8 cellular contexts compared by ENCODE assay signal in the genomic region with DNA sequence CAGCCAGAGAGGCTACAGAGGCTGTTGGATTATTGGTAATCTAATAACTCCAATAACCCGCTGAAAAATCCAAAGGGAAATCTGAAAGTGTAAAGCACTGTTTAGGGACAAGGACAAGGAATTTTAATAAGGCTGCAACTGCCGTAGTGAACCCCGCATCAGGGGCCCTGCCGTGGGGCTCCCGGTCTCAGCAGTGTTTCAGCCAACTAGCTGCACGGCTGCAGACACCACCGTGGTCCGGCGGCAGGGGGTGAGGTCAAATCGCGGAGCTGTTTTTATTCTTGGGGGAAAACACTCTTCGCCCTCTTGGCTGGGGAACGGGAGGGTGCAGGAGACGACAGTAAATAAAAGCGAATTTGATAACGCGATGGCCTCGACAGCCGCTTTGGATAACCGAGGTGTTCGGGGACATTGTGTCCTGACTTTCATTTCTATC. TPM values are rescaled to one million over a fixed set of nuclear protein-coding genes. Genes with fewer than 3 reads are reported as not detected.
A peak's percentile ranks its signal among the peaks of the same experiment; 100 is the strongest.
DNase-seq lines count a peak whose midpoint lies in the region; ATAC-seq and TF ChIP-seq lines count a peak whose summit lies in the region.

No MANE protein-coding gene starts in this region.

- DNase-seq in CD8-positive, alpha-beta T cell = peak in 3 of 7 experiments; percentile 23 to 64 (median 37)
- DNase-seq in SK-N-SH (no peak), NCI-H1092 treated with DMSO at 0.1 percent for 48 hours (lab: John Stamatoyannopoulos, UW) (no peak)

- H3K27me3 Mint-ChIP-seq in CD8-positive, alpha-beta T cell (ENCODE audit: low read depth) = no peaks in the 10 kb centered on the region

- intact Hi-C loops in CD8-positive, alpha-beta T cell (cut with DNase I, micrococcal nuclease) = loop anchor here (1.0 to 2.0 kb wide), 5 partner anchors 1215 to 1409 kb away; no protein-coding TSS in a partner anchor

- CTCF ChIA-PET in CD8-positive, alpha-beta T cell (lab: Charles Lee) = interaction anchor here (0.6 to 10.2 kb wide), 43 partner anchors 8 to 1446 kb away, joined by 3 to 425 read pairs (median 5); a partner anchor contains a TSS
- CTCF ChIA-PET in SK-N-SH (lab: Yijun Ruan, JAX) = interaction anchor here (0.6 to 6.3 kb wide), 45 partner anchors 10 to 1559 kb away, joined by 3 to 137 read pairs (median 5); no protein-coding TSS in a partner anchor

- peak overlapping the region; percentile 93 for H3K4me2 ChIP-seq in SK-N-SH

- no peaks in the 10 kb centered on the region for H3K9me3 ChIP-seq in CD8-positive, alpha-beta T cell (ENCODE audit: low read length)
- H3K9me3 ChIP-seq in SK-N-SH (no peaks in the 10 kb centered on the region), mononuclear cell (ENCODE audit: low read depth, low read length) (no peaks in the 10 kb centered on the region), thymus (ENCODE audit: control insufficient read depth) (no peaks in the 10 kb centered on the region)

- peaks cover 17% of the 10 kb centered on the region; the same call in 1 of the 2 replicates for H4K20me1 ChIP-seq in SK-N-SH (ENCODE audit: insufficient read depth)

- H3K27ac ChIP-seq in CD8-positive, alpha-beta T cell (ENCODE audit: low read depth, low read length) = peak overlapping the region; percentile 44
- H3K27ac ChIP-seq in SK-N-SH (ENCODE audit: low read depth in 2 of 2, low read length in 1 of 2) (peak overlapping the region; percentile 68 to 97), cingulate gyrus (ENCODE audit: low read depth, low read length) (peak overlapping the region; percentile 95), thymus (ENCODE audit: low read depth) (peak overlapping the region; percentile 86)

- no peaks in the 10 kb centered on the region for H3K27me3 ChIP-seq in CD8-positive, alpha-beta T cell (ENCODE audit: insufficient read depth, low read length)
- H3K27me3 ChIP-seq in SK-N-SH (ENCODE audit: insufficient read depth) (no peaks in the 10 kb centered on the region), mononuclear cell (ENCODE audit: insufficient read depth, low read length) (no peaks in the 10 kb centered on the region), thymus (ENCODE audit: control insufficient read depth, insufficient read depth) (no peaks in the 10 kb centered on the region)

- H3K36me3 Mint-ChIP-seq in CD8-positive, alpha-beta T cell = peaks cover 14% of the 10 kb centered on the region

- peak overlapping the region; percentile 48 for H2AFZ ChIP-seq in SK-N-SH (ENCODE audit: low read depth)

- H3F3A ChIP-seq in SK-N-SH (replicated peaks; ENCODE audit: insufficient read depth) = peaks cover 28% of the 10 kb centered on the region

- H3K9me3 Mint-ChIP-seq in CD8-positive, alpha-beta T cell = no peaks in the 10 kb centered on the region

- peaks cover 54% of the 10 kb centered on the region for H3K4me1 Mint-ChIP-seq in CD8-positive, alpha-beta T cell (ENCODE audit: low read depth)

- no peak for TF ChIP-seq RAD21 in SK-N-SH (IDR thresholded peaks at IDR 0.05; ENCODE audit: low read length)

- H3K79me2 ChIP-seq in SK-N-SH (ENCODE audit: insufficient read depth) = peaks cover 93% of the 10 kb centered on the region

- H3K9me2 ChIP-seq in SK-N-SH = no peaks in the 10 kb centered on the region

- peak overlapping the region; percentile 94 for H3K4me3 Mint-ChIP-seq in CD8-positive, alpha-beta T cell

- WGBS in SK-N-SH (ENCODE audit: low lambda C conversion rate) = 3% methylated on average over 21 of the region's 21 CpGs
- under 1% methylated on average over 21 of the region's 21 CpGs for WGBS in thymus

- H3K4me3 ChIP-seq in CD8-positive, alpha-beta T cell (ENCODE audit: low read depth, low read length) = peak overlapping the region; percentile 94
- H3K4me3 ChIP-seq in SK-N-SH (ENCODE audit: low read depth in 2 of 2, low read length in 1 of 2) (peak overlapping the region; percentile 51 to 94), mononuclear cell (ENCODE audit: low read length) (peak overlapping the region; percentile 100), thymus (ENCODE audit: low read length) (peak overlapping the region; percentile 95)

- peaks cover 15% of the 10 kb centered on the region for H3K4me1 ChIP-seq in CD8-positive, alpha-beta T cell (ENCODE audit: insufficient read depth, low read length)
- H3K4me1 ChIP-seq in SK-N-SH (ENCODE audit: control insufficient read depth in 1 of 2, insufficient read depth in 2 of 2, low read depth in 1 of 2, low read length in 1 of 2) (peaks cover 32 to 36% of the 10 kb centered on the region in 2 experiments; a peak in 3 of 4 replicates), mononuclear cell (ENCODE audit: insufficient read depth, low read length) (peaks cover 68% of the 10 kb centered on the region), thymus (ENCODE audit: control insufficient read depth, insufficient read depth, low read length) (peaks cover 23% of the 10 kb centered on the region)

- no peak for TF ChIP-seq CTCF in CD8-positive, alpha-beta T cell (IDR thresholded peaks at IDR 0.05)
- TF ChIP-seq CTCF in SK-N-SH (IDR thresholded peaks at IDR 0.05) = no peak

- peak overlapping the region; percentile 93; the same call in 1 of the 2 replicates for H3K9ac ChIP-seq in SK-N-SH

- peak overlapping the region; percentile 100 for H3K27ac Mint-ChIP-seq in CD8-positive, alpha-beta T cell

- ATAC-seq in CD8-positive, alpha-beta T cell = no peak
- ATAC-seq in HG03457 (IDR thresholded peaks at IDR 0.05; ENCODE audit: unreplicated experiment) (no peak), HG03025 (IDR thresholded peaks at IDR 0.05; ENCODE audit: low FRiP score, unreplicated experiment) (no peak)

- no peak for TF ChIP-seq EP300 in SK-N-SH (IDR thresholded peaks at IDR 0.05; ENCODE audit: borderline replicate concordance in 1 of 2, low read depth in 1 of 2, low read length in 1 of 2)

- H3K36me3 ChIP-seq in CD8-positive, alpha-beta T cell (ENCODE audit: insufficient read depth, low read length) = no peaks in the 10 kb centered on the region
- H3K36me3 ChIP-seq in SK-N-SH (replicated peaks in 1 of 2; ENCODE audit: control insufficient read depth in 1 of 2, insufficient read depth in 2 of 2, low read length in 1 of 2) (peaks cover 0 to 7% of the 10 kb centered on the region in 2 experiments), thymus (ENCODE audit: control insufficient read depth, insufficient read depth) (peaks cover 4% of the 10 kb centered on the region)

- POLR2A ChIA-PET in CD8-positive, alpha-beta T cell (lab: Charles Lee) = interaction anchor here (0.7 to 4.4 kb wide), 15 partner anchors 8 to 1408 kb away, joined by 3 to 30 read pairs (median 4); no protein-coding TSS in a partner anchor
- POLR2A ChIA-PET in SK-N-SH (lab: Yijun Ruan, JAX) = no interaction called here

TF ChIP-seq in SK-N-SH, 30 proteins besides CTCF, POLR2A, EP300 and RAD21:
- TF ChIP-seq TEAD4 (IDR thresholded peaks at IDR 0.05; ENCODE audit: borderline replicate concordance, insufficient read depth) = no peak
- TF ChIP-seq GATA2 (CRISPR knock-in tag; IDR thresholded peaks at IDR 0.05) = no peak
- TF ChIP-seq, protein P1, sequence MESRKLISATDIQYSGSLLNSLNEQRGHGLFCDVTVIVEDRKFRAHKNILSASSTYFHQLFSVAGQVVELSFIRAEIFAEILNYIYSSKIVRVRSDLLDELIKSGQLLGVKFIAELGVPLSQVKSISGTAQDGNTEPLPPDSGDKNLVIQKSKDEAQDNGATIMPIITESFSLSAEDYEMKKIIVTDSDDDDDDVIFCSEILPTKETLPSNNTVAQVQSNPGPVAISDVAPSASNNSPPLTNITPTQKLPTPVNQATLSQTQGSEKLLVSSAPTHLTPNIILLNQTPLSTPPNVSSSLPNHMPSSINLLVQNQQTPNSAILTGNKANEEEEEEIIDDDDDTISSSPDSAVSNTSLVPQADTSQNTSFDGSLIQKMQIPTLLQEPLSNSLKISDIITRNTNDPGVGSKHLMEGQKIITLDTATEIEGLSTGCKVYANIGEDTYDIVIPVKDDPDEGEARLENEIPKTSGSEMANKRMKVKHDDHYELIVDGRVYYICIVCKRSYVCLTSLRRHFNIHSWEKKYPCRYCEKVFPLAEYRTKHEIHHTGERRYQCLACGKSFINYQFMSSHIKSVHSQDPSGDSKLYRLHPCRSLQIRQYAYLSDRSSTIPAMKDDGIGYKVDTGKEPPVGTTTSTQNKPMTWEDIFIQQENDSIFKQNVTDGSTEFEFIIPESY (IDR thresholded peaks at IDR 0.05; ENCODE audit: borderline replicate concordance, low read depth) = 0 out of 2 replicates have a peak, but pooled peaks have one; percentile 15
- no peak for TF ChIP-seq MXI1 (IDR thresholded peaks at IDR 0.05; ENCODE audit: low read depth, low read length)
- TF ChIP-seq NFIC (IDR thresholded peaks at IDR 0.05; ENCODE audit: borderline replicate concordance) = peak; percentile 40; the same call in 1 of the 2 replicates
- 0 out of 2 replicates have a peak, but pooled peaks have one; percentile 38 for TF ChIP-seq RXRA (IDR thresholded peaks at IDR 0.05; ENCODE audit: borderline replicate concordance, low read depth)

RNA-seq across cellular contexts. Expression of a gene that starts 6.1 kb away (rescaled TPM):
- total RNA-seq in CD8-positive, alpha-beta T cell = 10 to 100 TPM; 89.2 to 93.1 TPM
- polyA plus RNA-seq in SK-N-SH (2012; rRNA removed) (13.8 and 14.0 TPM in 2 replicates), thymus (56.2 TPM)
- polyA plus RNA-seq in SK-N-SH (2012; cell fraction: cytosol; rRNA removed) = 6.0 and 7.6 TPM in 2 replicates
- 71.7 and 72.8 TPM in 2 replicates for polyA plus RNA-seq in SK-N-SH (2012; cell fraction: nucleus; rRNA removed)
- 120 TPM for total RNA-seq in mononuclear cell

RNA-seq across cellular contexts. Expression of a gene that starts 36.8 kb away (rescaled TPM):
- not detected for total RNA-seq in CD8-positive, alpha-beta T cell
- polyA plus RNA-seq in SK-N-SH (2012; rRNA removed) (0.07 TPM in 1 of 2 replicates, not detected in the other), thymus (0.02 TPM)
- not detected in 2 replicates for polyA plus RNA-seq in SK-N-SH (2012; cell fraction: cytosol; rRNA removed)
- not detected in 2 replicates for polyA plus RNA-seq in SK-N-SH (2012; cell fraction: nucleus; rRNA removed)
- total RNA-seq in mononuclear cell = not detected

Comparison
In these comparisons a context has a peak if more than half of its experiments do, and no peak if none do; other contexts are left out.
1. H3K27ac ChIP-seq: peak in every context shown above with its lines; median percentile 95 in cingulate gyrus; 86 in thymus; 82 in SK-N-SH; 44 in CD8-positive, alpha-beta T cell.